Comparison of ENCODE assay signal across 8 cellular contexts in the genomic region with DNA sequence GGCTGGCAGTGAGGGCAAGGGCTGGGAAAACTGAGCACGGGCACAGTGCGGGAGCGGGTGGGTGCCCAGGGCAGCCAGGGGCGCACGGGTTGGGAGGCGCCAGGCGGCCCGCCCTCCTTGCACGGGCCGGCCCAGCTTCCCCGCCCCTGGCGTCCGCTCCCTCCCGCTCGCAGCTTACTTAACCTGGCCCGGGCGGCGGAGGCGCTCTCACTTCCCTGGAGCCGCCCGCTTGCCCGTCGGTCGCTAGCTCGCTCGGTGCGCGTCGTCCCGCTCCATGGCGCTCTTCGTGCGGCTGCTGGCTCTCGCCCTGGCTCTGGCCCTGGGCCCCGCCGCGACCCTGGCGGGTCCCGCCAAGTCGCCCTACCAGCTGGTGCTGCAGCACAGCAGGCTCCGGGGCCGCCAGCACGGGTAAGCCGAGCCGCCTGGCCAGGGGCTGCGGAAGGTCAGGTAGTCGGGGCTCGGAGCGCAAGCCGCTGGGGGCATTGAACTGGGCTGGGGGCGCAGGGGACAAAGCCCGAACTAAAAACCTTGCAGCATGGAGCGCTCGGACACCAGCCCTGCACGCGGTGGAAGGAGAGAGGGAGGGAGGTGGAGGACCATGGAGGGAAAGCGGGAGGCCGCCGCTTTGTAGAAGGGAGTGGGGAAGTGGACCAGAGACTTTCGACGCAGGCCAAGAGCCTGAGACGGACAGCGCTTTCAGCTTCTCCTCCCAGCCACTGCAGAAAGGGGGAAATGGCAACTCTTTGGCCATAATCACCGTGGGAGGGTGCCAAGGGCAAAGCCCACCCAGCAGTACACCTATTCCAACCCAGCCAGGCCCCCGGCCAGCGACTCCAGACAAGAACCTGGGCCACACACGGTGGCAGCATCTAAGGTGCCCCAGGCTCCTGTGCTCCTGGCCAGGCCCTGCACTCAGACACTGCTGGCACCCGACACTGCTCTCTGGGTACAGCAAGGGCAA. TPM values are rescaled to one million over a fixed set of nuclear protein-coding genes. Genes with fewer than 3 reads are reported as not detected.
DNase-seq lines count a peak whose midpoint lies in the region; ATAC-seq, FAIRE-seq and TF ChIP-seq lines count a peak whose summit lies in the region.

A gene (plus strand): TSS at position 207 of the 961 bp plus-strand sequence. CDS start 68 bp downstream, at position 275.

- POLR2A ChIA-PET in endothelial cell of umbilical vein (lab: Charles Lee) = no interaction called here

- peaks cover 18% of the 10 kb centered on the region for H3K4me1 Mint-ChIP-seq in memory B cell

- no peak for TF ChIP-seq EP300 in transverse colon (IDR thresholded peaks at IDR 0.05; ENCODE audit: low read depth)

- peaks cover 17% of the 10 kb centered on the region for H3K27me3 Mint-ChIP-seq in memory B cell

- intact Hi-C loops in endothelial cell of umbilical vein (cut with micrococcal nuclease) (loop anchor here (1.0 kb wide), 1 partner anchor 14 kb away; no protein-coding TSS in a partner anchor), transverse colon (cut with DNase I; ENCODE audit: low total_unique reads) (no loop called here)

- FAIRE-seq in endothelial cell of umbilical vein (lab: Jason Lieb, UNC) = peak; percentile 83

- peaks cover 0 to 29% (median 0%) of the 10 kb centered on the region in 4 donors for H3K4me1 ChIP-seq in Peyer's patch
- H3K4me1 ChIP-seq in endothelial cell of umbilical vein (ENCODE audit: control insufficient read depth, extremely low read depth, insufficient read depth, low read length) = peaks cover 3% of the 10 kb centered on the region
- peaks cover 7 to 28% (median 21%) of the 10 kb centered on the region in 4 donors for H3K4me1 ChIP-seq in transverse colon

- no peaks in the 10 kb centered on the region for H3K36me3 Mint-ChIP-seq in memory B cell

- H3K79me2 ChIP-seq in endothelial cell of umbilical vein (ENCODE audit: control insufficient read depth, insufficient read depth, low read length) = no peaks in the 10 kb centered on the region

- DNase-seq in 8988T = peak; percentile 85
- DNase-seq in Peyer's patch = peak; percentile 33 to 76 (median 75)
- peak; percentile 47 for DNase-seq in endothelial cell of umbilical vein (ENCODE audit: low read depth, low spot score)
- DNase-seq in memory B cell (ENCODE audit: low spot score in 2 of 2) = no peak
- DNase-seq in transverse colon = peak; percentile 69
- no peak for DNase-seq in middle frontal gyrus (ENCODE audit: extremely low spot score, low spot score)

- H3K27ac Mint-ChIP-seq in memory B cell = no peak within 1 kb of the TSS

- H3K4me3 Mint-ChIP-seq in memory B cell = peak within 1 kb of the TSS; percentile 12

- H3K9ac ChIP-seq in endothelial cell of umbilical vein (replicated peaks; ENCODE audit: extremely low read depth, insufficient read depth, low read length) = no peak within 1 kb of the TSS

- H2AFZ ChIP-seq in endothelial cell of umbilical vein (ENCODE audit: low read depth, low read length) = peak within 1 kb of the TSS; percentile 95

- H3K27ac ChIP-seq in Peyer's patch = peak within 1 kb of the TSS; percentile 35 to 76 (median 66)
- H3K27ac ChIP-seq in endothelial cell of umbilical vein (ENCODE audit: insufficient read depth, low read depth, low read length) = no peak within 1 kb of the TSS
- peak within 1 kb of the TSS; percentile 72 to 75 (median 74) for H3K27ac ChIP-seq in transverse colon

- peak within 1 kb of the TSS; percentile 40 to 64 (median 51) for H3K4me3 ChIP-seq in Peyer's patch
- H3K4me3 ChIP-seq in endothelial cell of umbilical vein (replicated peaks in 1 of 3; ENCODE audit: insufficient read depth in 1 of 3, low read depth in 1 of 3, low read length in 3 of 3) = peak within 1 kb of the TSS; percentile 22 to 45 (median 26)
- H3K4me3 ChIP-seq in transverse colon = peak within 1 kb of the TSS; percentile 35 to 56 (median 44)

- no peaks in the 10 kb centered on the region for H4K20me1 ChIP-seq in endothelial cell of umbilical vein (replicated peaks; ENCODE audit: control insufficient read depth, extremely low read depth, insufficient read depth, low read length)

- peak within 1 kb of the TSS; percentile 67 for H3K4me2 ChIP-seq in endothelial cell of umbilical vein (ENCODE audit: insufficient read depth, low read length)

- no TSS peak for BruUV-seq in endothelial cell of umbilical vein (replicated peaks; lab: Mats Ljungman, UMichigan)

- CTCF ChIA-PET in endothelial cell of umbilical vein (lab: Charles Lee) = interaction anchor here (0.7 to 4.9 kb wide), 13 partner anchors 8 to 211 kb away, joined by 3 to 19 read pairs (median 4); no protein-coding TSS in a partner anchor

- dilution Hi-C loops in endothelial cell of umbilical vein (cut with MboI; ENCODE audit: extremely low pct_ligation_motif_present, low sequenced_read_pairs) = no loop called here

- H3K9me3 Mint-ChIP-seq in memory B cell = no peaks in the 10 kb centered on the region

- H3K27me3 ChIP-seq in Peyer's patch (no peaks in the 10 kb centered on the region), endothelial cell of umbilical vein (ENCODE audit: control insufficient read depth in 2 of 2, insufficient read depth in 2 of 2, low read length in 2 of 2) (no peaks in the 10 kb centered on the region), transverse colon (peaks cover 9% of the 10 kb centered on the region)

- in situ Hi-C loops in transverse colon (cut with MboI; ENCODE audit: low pct_ligation_motif_present in 1 of 4, low pct_unique_long_range_greater_than_20kb in 1 of 4, low sequenced_read_pairs in 3 of 4) = no loop called here

- 20 to 39% methylated on average over 1 to 35 of the region's 68 CpGs for WGBS in transverse colon (ENCODE audit: low coverage in 1 of 2), 2 donors

- TF ChIP-seq CTCF in Peyer's patch (IDR thresholded peaks at IDR 0.05) (no peak), endothelial cell of umbilical vein (IDR thresholded peaks at IDR 0.05; ENCODE audit: extremely low read depth in 1 of 2, insufficient read depth in 1 of 2, low read depth in 1 of 2, low read length in 2 of 2) (peak in 1 of 2 donors; percentile 9), transverse colon (IDR thresholded peaks at IDR 0.05) (no peak)

- H3K9me3 ChIP-seq in Peyer's patch = no peaks in the 10 kb centered on the region
- H3K9me3 ChIP-seq in endothelial cell of umbilical vein (replicated peaks; ENCODE audit: control insufficient read depth, insufficient read depth, low read length) = no peaks in the 10 kb centered on the region
- H3K9me3 ChIP-seq in transverse colon = no peaks in the 10 kb centered on the region

- H3K36me3 ChIP-seq in Peyer's patch = no peaks in the 10 kb centered on the region
- H3K36me3 ChIP-seq in endothelial cell of umbilical vein (ENCODE audit: control insufficient read depth in 2 of 2, extremely low read depth in 1 of 2, insufficient read depth in 2 of 2, low read length in 2 of 2) = no peaks in the 10 kb centered on the region
- no peaks in the 10 kb centered on the region for H3K36me3 ChIP-seq in transverse colon

- no peaks in the 10 kb centered on the region for H3K9me1 ChIP-seq in endothelial cell of umbilical vein (replicated peaks; ENCODE audit: control insufficient read depth, extremely low read depth, insufficient read depth, low read length)

- peak; percentile 57 for ATAC-seq in GM19043 (IDR thresholded peaks at IDR 0.05; ENCODE audit: low read depth, unreplicated experiment)
- ATAC-seq in memory B cell (ENCODE audit: low read depth) = peak; percentile 70
- no peak for ATAC-seq in HG03039 (IDR thresholded peaks at IDR 0.05; ENCODE audit: unreplicated experiment)

- TF ChIP-seq POLR2A in Peyer's patch (IDR thresholded peaks at IDR 0.05) = no peak
- no peak for TF ChIP-seq POLR2A in endothelial cell of umbilical vein (IDR thresholded peaks at IDR 0.05; ENCODE audit: low read depth, low read length)
- TF ChIP-seq POLR2A in transverse colon (IDR thresholded peaks at IDR 0.05) = peak; percentile 49

TF ChIP-seq in endothelial cell of umbilical vein, 7 proteins besides CTCF, POLR2A, EP300 and RAD21:
- TF ChIP-seq POLR2AphosphoS5 (IDR thresholded peaks at IDR 0.05; ENCODE audit: insufficient read depth, low read depth, low read length) (peak; percentile 65), JUN (IDR thresholded peaks at IDR 0.05; ENCODE audit: borderline replicate concordance, insufficient read depth, insufficient read length, low read depth) (no peak), FOS (IDR thresholded peaks at IDR 0.05; ENCODE audit: borderline replicate concordance, insufficient read depth, low read length) (no peak), GATA2 (IDR thresholded peaks at IDR 0.05; ENCODE audit: insufficient read depth, insufficient read length, low read depth, low read length) (no peak), EZH2 (IDR thresholded peaks at IDR 0.05; ENCODE audit: borderline replicate concordance, low read depth, low read length, severe bottlenecking) (peak; percentile 34), MYC (IDR thresholded peaks at IDR 0.05; ENCODE audit: low read depth, low read length) (no peak)
- TF ChIP-seq, protein P1, sequence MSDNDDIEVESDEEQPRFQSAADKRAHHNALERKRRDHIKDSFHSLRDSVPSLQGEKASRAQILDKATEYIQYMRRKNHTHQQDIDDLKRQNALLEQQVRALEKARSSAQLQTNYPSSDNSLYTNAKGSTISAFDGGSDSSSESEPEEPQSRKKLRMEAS (IDR thresholded peaks at IDR 0.05; ENCODE audit: insufficient read depth, insufficient read length) = no peak

RNA-seq across cellular contexts. Expression of the gene that starts here (rescaled TPM):
- 10 to 100 TPM; 17.5 to 56.9 (median 26.3) TPM for total RNA-seq in Peyer's patch
- total RNA-seq in endothelial cell of umbilical vein = 6.5 and 8.7 TPM in 2 replicates
- 18.0 and 18.9 TPM in 2 replicates for polyA plus RNA-seq in endothelial cell of umbilical vein
- polyA plus RNA-seq in endothelial cell of umbilical vein (2011; cell fraction: cytosol; rRNA removed) = 24.0 and 30.3 TPM in 2 replicates
- polyA plus RNA-seq in endothelial cell of umbilical vein (2011; cell fraction: nucleus; rRNA removed) = 25.3 and 32.0 TPM in 2 replicates
- polyA plus RNA-seq in endothelial cell of umbilical vein (2012) = 74.6 and 97.3 TPM in 2 replicates
- 20.9 and 23.9 TPM in 2 replicates for polyA minus RNA-seq in endothelial cell of umbilical vein
- 16.9 TPM for polyA minus RNA-seq in endothelial cell of umbilical vein (2011; cell fraction: cytosol; rRNA and poly(A)+ RNA removed)
- polyA minus RNA-seq in endothelial cell of umbilical vein (2011; cell fraction: nucleus; rRNA and poly(A)+ RNA removed) = 9.4 and 11.5 TPM in 2 replicates
- total RNA-seq in transverse colon = 10 to 100 TPM; 22.4 to 79.6 (median 29.8) TPM

Comparison
In these comparisons a context has a peak if more than half of its experiments do, and no peak if none do; other contexts are left out.
1. DNase-seq: peak in 8988T (single experiment), Peyer's patch (3 of 3), endothelial cell of umbilical vein (single experiment) and transverse colon (single experiment); none in memory B cell (0 of 2) and middle frontal gyrus (single experiment).
2. Peak in every context shown above with its lines, with median percentiles within 50 percentile points of each other: H3K4me3 ChIP-seq.